In the genomic region with DNA sequence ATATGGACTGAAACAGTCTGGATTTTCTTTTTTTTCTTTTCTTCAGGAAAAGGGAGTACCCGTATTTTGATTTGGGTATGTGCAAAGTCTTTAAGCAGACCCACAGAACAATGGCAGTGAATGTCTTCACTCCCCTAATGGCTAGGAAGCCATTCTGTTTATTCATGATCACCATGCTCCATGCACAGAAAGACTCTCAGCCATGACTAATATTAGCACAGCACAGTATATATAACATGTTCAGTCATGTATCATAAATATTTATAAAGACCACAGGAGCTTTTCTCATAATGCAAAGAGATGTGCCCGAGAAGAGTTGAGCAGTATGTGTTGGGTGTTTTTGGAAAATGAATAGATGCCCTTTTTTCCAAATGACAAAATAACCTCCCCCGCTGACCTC, we compare ENCODE assay signal across 20 cellular contexts.
"Had no signal": no experiment of that assay in that cellular context is flagged by ENCODE, and none has a peak within 500 bp of the region (broad histone marks: within the 10 kb centered on the region; RNA-seq: fewer than 3 reads in every experiment).

No MANE protein-coding gene starts in this region.

- H3K36me3 Mint-ChIP-seq: mesothelial cell of epicardium had no signal

- H3K27me3 ChIP-seq: upper lobe of left lung had no signal

- ATAC-seq: WTC11 had no signal

- H3K4me3 Mint-ChIP-seq: activated CD4-positive, alpha-beta T cell treated with anti-CD3 and anti-CD28 coated beads for 36 hours; dendritic cell treated with granulocyte-macrophage colony-stimulating factor and Interleukin-4, amounts not matched to agents 40 ng/mL and 50 ng/mL, for 4 days; mesothelial cell of epicardium; WTC11 had no signal

- H3K27ac Mint-ChIP-seq: activated CD4-positive, alpha-beta T cell treated with anti-CD3 and anti-CD28 coated beads for 36 hours; dendritic cell treated with granulocyte-macrophage colony-stimulating factor and Interleukin-4, amounts not matched to agents 40 ng/mL and 50 ng/mL, for 4 days; mesothelial cell of epicardium; WTC11 had no signal

- H3K9me3 ChIP-seq: left ventricle myocardium inferior, upper lobe of left lung had no signal

- H3K4me1 ChIP-seq: left ventricle myocardium inferior, upper lobe of left lung had no signal

- H3K36me3 ChIP-seq: left ventricle myocardium inferior, upper lobe of left lung had no signal

- H3K4me1 Mint-ChIP-seq: mesothelial cell of epicardium had no signal

- H3K27ac ChIP-seq: left ventricle myocardium inferior, upper lobe of left lung had no signal

- H3K4me3 ChIP-seq: left ventricle myocardium inferior, upper lobe of left lung had no signal

- DNase-seq: activated CD4-positive, alpha-beta T cell treated with anti-CD3 and anti-CD28 coated beads for 36 hours; activated CD4-positive, alpha-beta T cell treated with anti-CD3 and anti-CD28 coated beads, Interleukin-2, amount 50 U/mL, for 4 hours; activated CD8-positive, alpha-beta memory T cell treated with anti-CD3 and anti-CD28 coated beads for 24 hours; activated CD8-positive, alpha-beta memory T cell treated with anti-CD3 and anti-CD28 coated beads, Interleukin-2, amount 50 U/mL, for 48 hours; activated naive CD4-positive, alpha-beta T cell treated with Interleukin-2 at 50 U/mL for 16 hours; activated T-cell treated with anti-CD3 and anti-CD28 coated beads, Interleukin-2, amount 50 U/mL, for 4 hours; amygdala; effector CD4-positive, alpha-beta T cell; glutamatergic neuron; hippocampal formation; left ventricle myocardium inferior; posterior cingulate gyrus; stimulated activated CD4-positive, alpha-beta T cell treated with anti-CD3 and anti-CD28 coated beads, Interleukin-4, amount 100 ng/mL, for 24 hours; stimulated activated naive CD8-positive, alpha-beta T cell treated with anti-CD3 and anti-CD28 coated beads, Interleukin-15, Interleukin-2, amounts not matched to agents 100 U/mL and 50 U/mL, for 24 hours; T-helper 1 cell; T-helper 9 cell; upper lobe of left lung had no signal
